In genomic region chr20:1306316-1307135, GRCh38 we compare ENCODE assay signal across 22 cellular contexts. TPM values are rescaled to one million over a fixed set of nuclear protein-coding genes. Genes with fewer than 3 reads are reported as not detected.
"Had no signal": no experiment of that assay in that cellular context is flagged by ENCODE, and none has a peak within 500 bp of the region (broad histone marks: within the 10 kb centered on the region; RNA-seq: fewer than 3 reads in every experiment).

No MANE protein-coding gene starts in this region.

- DNase-seq: activated CD4-positive, alpha-beta T cell treated with anti-CD3 and anti-CD28 coated beads for 36 hours; activated CD4-positive, alpha-beta T cell treated with anti-CD3 and anti-CD28 coated beads, Interleukin-2, amount 50 U/mL, for 1 hour; activated CD8-positive, alpha-beta memory T cell treated with anti-CD3 and anti-CD28 coated beads, Interleukin-2, amount 50 U/mL, for 4 hours; activated CD8-positive, alpha-beta T cell treated with anti-CD3 and anti-CD28 coated beads for 36 hours; activated T-cell treated with anti-CD3 and anti-CD28 coated beads, Interleukin-2, amount 50 U/mL, for 72 hours; amygdala; brain microvascular endothelial cell; NCI-H1092; NCI-H1417; NCI-H1930; NCI-H2171; NCI-H2227 treated with DMSO at 0.1 percent for 48 hours; NCI-H446 treated with DMSO at 0.1 percent for 48 hours; NCI-H524 treated with DMSO at 0.1 percent for 48 hours; NCI-H748 treated with DMSO at 0.1 percent for 48 hours; SIG-M5; T-cell had no signal

- H3K27me3 Mint-ChIP-seq: activated CD4-positive, alpha-beta T cell treated with anti-CD3 and anti-CD28 coated beads for 36 hours; activated CD8-positive, alpha-beta T cell treated with anti-CD3 and anti-CD28 coated beads for 36 hours; activated naive CD4-positive, alpha-beta T cell treated with anti-CD3 and anti-CD28 coated beads, Interleukin-2, amount 50 U/mL, for 24 hours; T-cell had no signal

- H3K36me3 ChIP-seq: brain microvascular endothelial cell had no signal

- H3K9ac ChIP-seq: KMS-11 had no signal

- H3K27ac ChIP-seq: brain microvascular endothelial cell, KMS-11, VCaP had no signal

- ATAC-seq: activated CD4-positive, alpha-beta T cell treated with anti-CD3 and anti-CD28 coated beads for 36 hours; activated CD8-positive, alpha-beta T cell treated with anti-CD3 and anti-CD28 coated beads for 36 hours; activated T-cell treated with anti-CD3 and anti-CD28 coated beads, Interleukin-2, amount 50 U/mL, for 72 hours; T-cell had no signal

- H3K9me3 Mint-ChIP-seq: activated CD8-positive, alpha-beta T cell treated with anti-CD3 and anti-CD28 coated beads for 36 hours; activated naive CD4-positive, alpha-beta T cell treated with anti-CD3 and anti-CD28 coated beads, Interleukin-2, amount 50 U/mL, for 24 hours; activated T-cell treated with anti-CD3 and anti-CD28 coated beads, Interleukin-2, amount 50 U/mL, for 72 hours; activated T-helper 2 cell treated with anti-CD3 and anti-CD28 coated beads, Interferon-gamma antibody, Interleukin-2, Interleukin-4, amounts not matched to agents 10 μg/mL and 5 μg/mL and 100 μg/mL, durations not matched to agents 14 hours and 24 hours and 36 hours; T-cell had no signal

- H3K27me3 ChIP-seq: brain microvascular endothelial cell had no signal

- H3K27ac Mint-ChIP-seq: activated CD4-positive, alpha-beta T cell treated with anti-CD3 and anti-CD28 coated beads for 36 hours; activated CD8-positive, alpha-beta T cell treated with anti-CD3 and anti-CD28 coated beads for 36 hours; activated naive CD4-positive, alpha-beta T cell treated with anti-CD3 and anti-CD28 coated beads, Interleukin-2, amount 50 U/mL, for 24 hours; activated T-cell treated with anti-CD3 and anti-CD28 coated beads, Interleukin-2, amount 50 U/mL, for 72 hours; activated T-helper 2 cell treated with anti-CD3 and anti-CD28 coated beads, Interferon-gamma antibody, Interleukin-2, Interleukin-4, amounts not matched to agents 10 μg/mL and 5 μg/mL and 100 μg/mL, durations not matched to agents 14 hours and 24 hours and 36 hours; T-cell had no signal

- H3K4me1 Mint-ChIP-seq: activated CD4-positive, alpha-beta T cell treated with anti-CD3 and anti-CD28 coated beads for 36 hours; activated naive CD4-positive, alpha-beta T cell treated with anti-CD3 and anti-CD28 coated beads, Interleukin-2, amount 50 U/mL, for 24 hours had no signal

- H3K4me2 ChIP-seq: KMS-11 had no signal

- H3K4me3 Mint-ChIP-seq: activated CD4-positive, alpha-beta T cell treated with anti-CD3 and anti-CD28 coated beads for 36 hours; activated CD8-positive, alpha-beta T cell treated with anti-CD3 and anti-CD28 coated beads for 36 hours; activated naive CD4-positive, alpha-beta T cell treated with anti-CD3 and anti-CD28 coated beads, Interleukin-2, amount 50 U/mL, for 24 hours; activated T-cell treated with anti-CD3 and anti-CD28 coated beads, Interleukin-2, amount 50 U/mL, for 72 hours; T-cell had no signal

RNA-seq across cellular contexts. Expression of gene SNPH, which starts 40.4 kb away (rescaled TPM):
- total RNA-seq: OCI-LY7 had no signal
